In genomic region chr3:186477876-186478275, GRCh38 we compare ENCODE assay signal across 23 cellular contexts.
"Had no signal": no experiment of that assay in that cellular context is flagged by ENCODE, and none has a peak within 500 bp of the region (broad histone marks: within the 10 kb centered on the region; RNA-seq: fewer than 3 reads in every experiment).

No MANE protein-coding gene starts in this region.

- ATAC-seq: gastrocnemius medialis; left cardiac atrium; lower lobe of right lung; psoas muscle; right lobe of liver; stimulated activated effector memory CD8-positive, alpha-beta T cell treated with anti-CD3 and anti-CD28 coated beads, Interleukin-12 subunit alpha, Interleukin-12 subunit beta, amount 100 ng/mL, for 72 hours; stimulated activated naive CD8-positive, alpha-beta T cell treated with anti-CD3 and anti-CD28 coated beads, Interleukin-15, Interleukin-2, amounts not matched to agents 100 U/mL and 50 U/mL, for 24 hours had no signal

- DNase-seq: dermis blood vessel endothelial cell; gastrocnemius medialis; immature natural killer cell; kidney; left cardiac atrium; left ventricle myocardium inferior; lower lobe of right lung; mesenchymal stem cell; midbrain; occipital lobe; psoas muscle; retina; right lobe of liver; stimulated activated CD4-positive, alpha-beta T cell treated with anti-CD3 and anti-CD28 coated beads, Interleukin-4, amount 100 ng/mL, for 1 hour; stimulated activated CD8-positive, alpha-beta memory T cell treated with anti-CD3 and anti-CD28 coated beads, Interleukin-4, amount 100 ng/mL, for 48 hours; stimulated activated naive CD8-positive, alpha-beta T cell treated with anti-CD3 and anti-CD28 coated beads, Interleukin-15, Interleukin-2, amounts not matched to agents 100 U/mL and 50 U/mL, for 24 hours; thyroid gland had no signal

- H3K27me3 ChIP-seq: gastrocnemius medialis, right lobe of liver, thyroid gland had no signal

- H3K36me3 Mint-ChIP-seq: immature natural killer cell; natural killer cell treated with Interleukin-12 subunit alpha and Interleukin-12 subunit beta and Interleukin-15 and Interleukin-18, amount 100 ng/mL, for 72 hours; stimulated activated effector memory CD8-positive, alpha-beta T cell treated with anti-CD3 and anti-CD28 coated beads, Interleukin-12 subunit alpha, Interleukin-12 subunit beta, amount 100 ng/mL, for 72 hours; type B pancreatic cell had no signal

- H3K4me3 Mint-ChIP-seq: immature natural killer cell; natural killer cell treated with Interleukin-12 subunit alpha and Interleukin-12 subunit beta and Interleukin-15 and Interleukin-18, amount 100 ng/mL, for 72 hours; stimulated activated effector memory CD8-positive, alpha-beta T cell treated with anti-CD3 and anti-CD28 coated beads, Interleukin-12 subunit alpha, Interleukin-12 subunit beta, amount 100 ng/mL, for 72 hours; type B pancreatic cell had no signal

- H3K9me3 Mint-ChIP-seq: immature natural killer cell; natural killer cell treated with Interleukin-12 subunit alpha and Interleukin-12 subunit beta and Interleukin-15 and Interleukin-18, amount 100 ng/mL, for 72 hours; stimulated activated effector memory CD8-positive, alpha-beta T cell treated with anti-CD3 and anti-CD28 coated beads, Interleukin-12 subunit alpha, Interleukin-12 subunit beta, amount 100 ng/mL, for 72 hours; type B pancreatic cell had no signal

- H3K4me3 ChIP-seq: gastrocnemius medialis, left ventricle myocardium inferior, lower lobe of right lung, psoas muscle, right lobe of liver, suprapubic skin, thyroid gland had no signal

- H3K27ac ChIP-seq: gastrocnemius medialis, left ventricle myocardium inferior, lower lobe of right lung, psoas muscle, right lobe of liver, suprapubic skin, thyroid gland had no signal

- H3K27ac Mint-ChIP-seq: immature natural killer cell; natural killer cell treated with Interleukin-12 subunit alpha and Interleukin-12 subunit beta and Interleukin-15 and Interleukin-18, amount 100 ng/mL, for 72 hours; stimulated activated effector memory CD8-positive, alpha-beta T cell treated with anti-CD3 and anti-CD28 coated beads, Interleukin-12 subunit alpha, Interleukin-12 subunit beta, amount 100 ng/mL, for 72 hours; type B pancreatic cell had no signal

- FAIRE-seq: colon, kidney, urothelium cell line had no signal

- H3K36me3 ChIP-seq: gastrocnemius medialis, left ventricle myocardium inferior, lower lobe of right lung, right lobe of liver, suprapubic skin, thyroid gland had no signal

- H3K9me3 ChIP-seq: gastrocnemius medialis, left ventricle myocardium inferior, lower lobe of right lung, psoas muscle, right lobe of liver, suprapubic skin, thyroid gland had no signal

- H3K4me1 ChIP-seq: gastrocnemius medialis, lower lobe of right lung, psoas muscle, suprapubic skin, thyroid gland had no signal
